30 cellular contexts compared by ENCODE assay signal in the genomic region with DNA sequence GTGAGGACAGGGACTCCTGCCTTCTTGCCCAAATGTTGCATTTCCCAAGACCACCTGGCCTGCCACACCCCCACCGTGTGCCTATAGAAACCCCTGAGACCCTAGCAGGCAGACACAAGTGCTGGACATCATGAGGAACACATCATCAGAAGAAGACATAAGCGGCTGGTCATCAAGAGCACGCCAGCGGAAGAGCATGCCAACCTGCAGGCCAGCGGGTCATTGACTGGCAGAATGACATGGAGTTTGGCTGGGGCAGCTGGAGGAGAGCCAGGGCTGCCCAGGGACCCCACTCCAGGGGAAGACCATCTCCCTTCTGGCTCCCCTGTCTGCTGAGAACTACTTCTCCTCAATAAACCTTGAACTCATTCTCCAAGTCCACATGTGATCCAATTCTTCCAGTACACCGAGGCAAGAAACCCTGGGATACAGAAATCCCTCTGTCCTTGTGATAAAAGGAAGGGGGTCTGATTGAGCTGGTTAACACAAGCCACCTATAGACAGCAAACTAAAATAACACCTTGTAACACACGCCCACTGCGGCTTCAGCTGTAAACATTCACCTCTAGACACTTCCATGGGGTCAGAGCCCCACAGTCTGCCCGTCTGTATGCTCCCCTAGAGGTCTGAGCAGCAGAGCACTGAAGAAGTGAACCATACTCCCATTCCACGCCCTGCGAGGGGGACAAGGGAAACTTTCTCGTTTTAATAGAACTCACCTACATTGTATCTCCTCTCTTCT.
"Had no signal": no experiment of that assay in that cellular context is flagged by ENCODE, and none has a peak within 500 bp of the region (broad histone marks: within the 10 kb centered on the region; RNA-seq: fewer than 3 reads in every experiment).

No MANE protein-coding gene starts in this region.

- H3K27me3 Mint-ChIP-seq: activated CD4-positive, alpha-beta T cell treated with anti-CD3 and anti-CD28 coated beads, Interleukin-2, amount 10 ng/mL, durations not matched to agents 24 days and 14 days; activated naive CD4-positive, alpha-beta T cell treated with anti-CD3 and anti-CD28 coated beads, Interleukin-2, amount 10 ng/mL, durations not matched to agents 7 days and 5 days; activated naive CD8-positive, alpha-beta T cell treated with anti-CD3 and anti-CD28 coated beads, Interleukin-2, amount 50 U/mL, for 24 hours; brain had no signal

- H3K4me2 ChIP-seq: KMS-11 had no signal

- H3K9ac ChIP-seq: KMS-11 had no signal

- H3K27ac Mint-ChIP-seq: activated CD4-positive, alpha-beta T cell treated with anti-CD3 and anti-CD28 coated beads, Interleukin-2, amount 10 ng/mL, durations not matched to agents 24 days and 14 days; activated naive CD4-positive, alpha-beta T cell treated with anti-CD3 and anti-CD28 coated beads, Interleukin-2, amount 10 ng/mL, durations not matched to agents 7 days and 5 days; activated naive CD8-positive, alpha-beta T cell; activated naive CD8-positive, alpha-beta T cell treated with anti-CD3 and anti-CD28 coated beads, Interleukin-2, amount 50 U/mL, for 24 hours; activated T-helper 1 cell treated with anti-CD3 and anti-CD28 coated beads, Interleukin-12 subunit alpha, Interleukin-12 subunit beta, Interleukin-2, Interleukin-4 antibody, amounts not matched to agents 30 ng/mL and 10 ng/mL and 1 ng/mL, durations not matched to agents 14 hours and 24 hours and 36 hours; brain; T-cell; T-helper 17 cell had no signal

- H3K36me3 ChIP-seq: WERI-Rb-1 had no signal

- H3K4me1 Mint-ChIP-seq: activated CD4-positive, alpha-beta T cell treated with anti-CD3 and anti-CD28 coated beads, Interleukin-2, amount 10 ng/mL, durations not matched to agents 24 days and 14 days; activated naive CD4-positive, alpha-beta T cell treated with anti-CD3 and anti-CD28 coated beads, Interleukin-2, amount 10 ng/mL, durations not matched to agents 7 days and 5 days; activated naive CD8-positive, alpha-beta T cell treated with anti-CD3 and anti-CD28 coated beads, Interleukin-2, amount 50 U/mL, for 24 hours; brain; T-cell; T-helper 17 cell had no signal

- H3K36me3 Mint-ChIP-seq: activated naive CD4-positive, alpha-beta T cell treated with anti-CD3 and anti-CD28 coated beads, Interleukin-2, amount 10 ng/mL, durations not matched to agents 7 days and 5 days; brain; T-cell had no signal

- H3K4me3 Mint-ChIP-seq: activated CD4-positive, alpha-beta T cell treated with anti-CD3 and anti-CD28 coated beads, Interleukin-2, amount 10 ng/mL, durations not matched to agents 24 days and 14 days; activated naive CD4-positive, alpha-beta T cell treated with anti-CD3 and anti-CD28 coated beads, Interleukin-2, amount 10 ng/mL, durations not matched to agents 7 days and 5 days; activated naive CD8-positive, alpha-beta T cell; activated naive CD8-positive, alpha-beta T cell treated with anti-CD3 and anti-CD28 coated beads, Interleukin-2, amount 50 U/mL, for 24 hours; activated T-cell treated with anti-CD3 and anti-CD28 coated beads, Interleukin-2, amount 50 U/mL, for 4 hours; activated T-helper 1 cell treated with anti-CD3 and anti-CD28 coated beads, Interleukin-12 subunit alpha, Interleukin-12 subunit beta, Interleukin-2, Interleukin-4 antibody, amounts not matched to agents 30 ng/mL and 10 ng/mL and 1 ng/mL, durations not matched to agents 14 hours and 24 hours and 36 hours; brain; T-cell; T-helper 17 cell had no signal

- H3K27ac ChIP-seq: KMS-11, RWPE1, WERI-Rb-1 had no signal

- ATAC-seq: activated naive CD8-positive, alpha-beta T cell treated with anti-CD3 and anti-CD28 coated beads, Interleukin-2, amount 50 U/mL, for 24 hours; activated T-cell treated with anti-CD3 and anti-CD28 coated beads, Interleukin-2, amount 50 U/mL, for 4 hours; PC-3; Right ventricle myocardium inferior; SK-N-SH treated with all-trans-retinoic acid at 6 μM for 48 hours; T-cell; T-helper 17 cell had no signal

- DNase-seq: activated CD4-positive, alpha-beta T cell treated with anti-CD3 and anti-CD28 coated beads, Interleukin-2, amount 10 ng/mL, durations not matched to agents 24 days and 14 days; activated CD4-positive, alpha-beta T cell treated with anti-CD3 and anti-CD28 coated beads, Interleukin-2, amount 50 U/mL, for 4 hours; activated CD8-positive, alpha-beta memory T cell treated with anti-CD3 and anti-CD28 coated beads, Interleukin-2, amount 50 U/mL, for 4 hours; activated naive CD4-positive, alpha-beta T cell treated with anti-CD3 and anti-CD28 coated beads, Interleukin-2, amount 10 ng/mL, durations not matched to agents 7 days and 5 days; activated naive CD8-positive, alpha-beta T cell treated with anti-CD3 and anti-CD28 coated beads, Interleukin-2, amount 50 U/mL, for 24 hours; activated T-cell treated with anti-CD3 and anti-CD28 coated beads for 4 hours; activated T-cell treated with anti-CD3 and anti-CD28 coated beads, Interleukin-2, amount 50 U/mL, for 4 hours; anterior cingulate cortex; caudate nucleus; cerebellar nuclear complex; NCI-H1092; NCI-H1436 treated with DMSO at 0.1 percent for 48 hours; NCI-H1694 treated with DMSO at 0.1 percent for 48 hours; NCI-H2029; NCI-H345; NCI-H524 treated with DMSO at 0.1 percent for 48 hours; NCI-H748 treated with DMSO at 0.1 percent for 48 hours; NK-92 treated with Interleukin-12 subunit alpha and Interleukin-12 subunit beta, amount 100 ng/mL, for 24 hours; PC-3; SIG-M5; T-cell; T-helper 17 cell; WERI-Rb-1 had no signal

- H3K9me3 Mint-ChIP-seq: activated CD4-positive, alpha-beta T cell treated with anti-CD3 and anti-CD28 coated beads, Interleukin-2, amount 10 ng/mL, durations not matched to agents 24 days and 14 days; activated naive CD4-positive, alpha-beta T cell treated with anti-CD3 and anti-CD28 coated beads, Interleukin-2, amount 10 ng/mL, durations not matched to agents 7 days and 5 days; activated T-cell treated with anti-CD3 and anti-CD28 coated beads, Interleukin-2, amount 50 U/mL, for 4 hours; activated T-helper 1 cell treated with anti-CD3 and anti-CD28 coated beads, Interleukin-12 subunit alpha, Interleukin-12 subunit beta, Interleukin-2, Interleukin-4 antibody, amounts not matched to agents 30 ng/mL and 10 ng/mL and 1 ng/mL, durations not matched to agents 14 hours and 24 hours and 36 hours had no signal
